1 cellular context compared by ENCODE assay signal in the genomic region with DNA sequence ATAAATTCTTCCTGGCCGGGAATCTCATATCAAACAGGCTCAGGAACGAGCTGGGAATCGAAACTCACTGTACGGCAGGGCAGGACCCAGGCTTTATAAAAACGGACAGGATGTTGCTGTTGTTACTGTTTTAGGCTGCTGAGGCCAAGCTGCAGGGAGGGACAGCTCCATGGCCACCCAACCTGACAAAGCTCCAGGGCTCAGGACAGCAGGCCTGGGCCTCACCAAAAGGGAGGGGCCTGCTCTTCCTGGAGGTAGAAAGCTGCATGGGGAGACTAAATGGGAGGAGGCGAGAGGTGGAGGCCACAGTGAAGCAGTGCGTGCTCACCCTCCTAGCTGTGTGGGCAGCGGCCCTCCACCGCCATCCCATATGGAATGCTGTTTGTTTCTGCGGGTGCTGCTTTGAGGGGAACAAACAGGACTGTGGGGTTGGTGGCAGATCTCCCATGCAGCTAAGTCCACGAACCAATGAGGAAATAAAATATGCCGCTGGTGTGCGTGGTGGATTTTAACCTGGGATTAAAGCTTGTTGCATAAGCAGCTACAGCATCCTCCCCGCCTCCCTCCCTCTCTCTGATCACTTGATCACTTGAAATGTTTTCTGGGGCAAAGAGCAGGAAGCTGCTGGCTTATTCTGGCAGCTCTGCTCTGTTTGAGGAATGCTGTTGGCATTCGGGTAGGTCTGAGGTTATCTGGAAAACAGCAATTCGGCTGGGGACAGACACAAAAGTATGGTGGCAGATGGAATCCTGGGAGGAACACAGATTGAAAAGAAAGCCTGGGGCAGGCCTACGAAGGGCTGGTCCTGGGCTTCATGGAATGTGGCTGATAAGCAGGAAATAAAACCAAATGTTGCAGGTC.
TF ChIP-seq lines count a peak whose summit lies in the region.

No MANE protein-coding gene starts in this region.

TF ChIP-seq in K562, 482 proteins besides CTCF, POLR2A, EP300 and RAD21 (continued from another document and continues in another):
- no peak for TF ChIP-seq ZNF655 (CRISPR knock-in tag; IDR thresholded peaks at IDR 0.05)
- TF ChIP-seq BMI1 (IDR thresholded peaks at IDR 0.05; ENCODE audit: low read length) = no peak
- no peak for TF ChIP-seq THRB (CRISPR knock-in tag; conservative IDR thresholded peaks at IDR 0.05)
- TF ChIP-seq NCOR1 (IDR thresholded peaks at IDR 0.05) = no peak
- TF ChIP-seq NR3C1 (CRISPR knock-in tag; IDR thresholded peaks at IDR 0.05) = no peak
- TF ChIP-seq TSC22D4 (tag; IDR thresholded peaks at IDR 0.05) = no peak
- TF ChIP-seq, protein P1, sequence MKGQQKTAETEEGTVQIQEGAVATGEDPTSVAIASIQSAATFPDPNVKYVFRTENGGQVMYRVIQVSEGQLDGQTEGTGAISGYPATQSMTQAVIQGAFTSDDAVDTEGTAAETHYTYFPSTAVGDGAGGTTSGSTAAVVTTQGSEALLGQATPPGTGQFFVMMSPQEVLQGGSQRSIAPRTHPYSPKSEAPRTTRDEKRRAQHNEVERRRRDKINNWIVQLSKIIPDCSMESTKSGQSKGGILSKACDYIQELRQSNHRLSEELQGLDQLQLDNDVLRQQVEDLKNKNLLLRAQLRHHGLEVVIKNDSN (CRISPR knock-in tag; IDR thresholded peaks at IDR 0.05) = no peak
- TF ChIP-seq, protein P2, sequence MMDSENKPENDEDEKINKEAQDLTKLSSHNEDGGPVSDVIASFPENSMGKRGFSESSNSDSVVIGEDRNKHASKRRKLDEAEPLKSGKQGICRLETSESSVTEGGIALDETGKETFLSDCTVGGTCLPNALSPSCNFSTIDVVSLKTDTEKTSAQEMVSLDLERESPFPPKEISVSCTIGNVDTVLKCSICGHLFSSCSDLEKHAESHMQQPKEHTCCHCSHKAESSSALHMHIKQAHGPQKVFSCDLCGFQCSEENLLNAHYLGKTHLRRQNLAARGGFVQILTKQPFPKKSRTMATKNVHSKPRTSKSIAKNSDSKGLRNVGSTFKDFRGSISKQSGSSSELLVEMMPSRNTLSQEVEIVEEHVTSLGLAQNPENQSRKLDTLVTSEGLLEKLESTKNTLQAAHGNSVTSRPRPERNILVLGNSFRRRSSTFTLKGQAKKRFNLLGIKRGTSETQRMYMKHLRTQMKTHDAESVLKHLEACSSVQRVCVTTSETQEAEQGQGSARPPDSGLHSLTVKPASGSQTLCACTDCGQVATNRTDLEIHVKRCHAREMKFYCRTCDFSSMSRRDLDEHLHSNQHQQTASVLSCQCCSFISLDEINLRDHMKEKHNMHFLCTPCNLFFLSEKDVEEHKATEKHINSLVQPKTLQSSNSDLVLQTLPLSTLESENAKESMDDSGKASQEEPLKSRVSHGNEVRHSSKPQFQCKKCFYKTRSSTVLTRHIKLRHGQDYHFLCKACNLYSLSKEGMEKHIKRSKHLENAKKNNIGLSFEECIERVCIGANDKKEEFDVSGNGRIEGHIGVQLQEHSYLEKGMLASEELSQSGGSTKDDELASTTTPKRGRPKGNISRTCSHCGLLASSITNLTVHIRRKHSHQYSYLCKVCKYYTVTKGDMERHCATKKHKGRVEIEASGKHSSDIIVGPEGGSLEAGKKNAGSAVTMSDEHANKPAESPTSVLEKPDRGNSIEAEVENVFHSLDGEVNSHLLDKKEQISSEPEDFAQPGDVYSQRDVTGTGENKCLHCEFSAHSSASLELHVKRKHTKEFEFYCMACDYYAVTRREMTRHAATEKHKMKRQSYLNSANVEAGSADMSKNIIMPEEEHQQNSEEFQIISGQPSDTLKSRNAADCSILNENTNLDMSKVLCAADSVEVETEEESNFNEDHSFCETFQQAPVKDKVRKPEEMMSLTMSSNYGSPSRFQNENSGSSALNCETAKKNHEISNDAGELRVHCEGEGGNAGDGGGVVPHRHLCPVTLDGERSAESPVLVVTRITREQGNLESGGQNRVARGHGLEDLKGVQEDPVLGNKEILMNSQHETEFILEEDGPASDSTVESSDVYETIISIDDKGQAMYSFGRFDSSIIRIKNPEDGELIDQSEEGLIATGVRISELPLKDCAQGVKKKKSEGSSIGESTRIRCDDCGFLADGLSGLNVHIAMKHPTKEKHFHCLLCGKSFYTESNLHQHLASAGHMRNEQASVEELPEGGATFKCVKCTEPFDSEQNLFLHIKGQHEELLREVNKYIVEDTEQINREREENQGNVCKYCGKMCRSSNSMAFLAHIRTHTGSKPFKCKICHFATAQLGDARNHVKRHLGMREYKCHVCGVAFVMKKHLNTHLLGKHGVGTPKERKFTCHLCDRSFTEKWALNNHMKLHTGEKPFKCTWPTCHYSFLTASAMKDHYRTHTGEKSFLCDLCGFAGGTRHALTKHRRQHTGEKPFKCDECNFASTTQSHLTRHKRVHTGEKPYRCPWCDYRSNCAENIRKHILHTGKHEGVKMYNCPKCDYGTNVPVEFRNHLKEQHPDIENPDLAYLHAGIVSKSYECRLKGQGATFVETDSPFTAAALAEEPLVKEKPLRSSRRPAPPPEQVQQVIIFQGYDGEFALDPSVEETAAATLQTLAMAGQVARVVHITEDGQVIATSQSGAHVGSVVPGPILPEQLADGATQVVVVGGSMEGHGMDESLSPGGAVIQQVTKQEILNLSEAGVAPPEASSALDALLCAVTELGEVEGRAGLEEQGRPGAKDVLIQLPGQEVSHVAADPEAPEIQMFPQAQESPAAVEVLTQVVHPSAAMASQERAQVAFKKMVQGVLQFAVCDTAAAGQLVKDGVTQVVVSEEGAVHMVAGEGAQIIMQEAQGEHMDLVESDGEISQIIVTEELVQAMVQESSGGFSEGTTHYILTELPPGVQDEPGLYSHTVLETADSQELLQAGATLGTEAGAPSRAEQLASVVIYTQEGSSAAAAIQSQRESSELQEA (IDR thresholded peaks at IDR 0.05; ENCODE audit: low read depth) = no peak
- no peak for TF ChIP-seq FOSL1 (tag; conservative IDR thresholded peaks at IDR 0.05)
- no peak for TF ChIP-seq DLX4 (CRISPR knock-in tag; IDR thresholded peaks at IDR 0.05)
- TF ChIP-seq, protein P3, sequence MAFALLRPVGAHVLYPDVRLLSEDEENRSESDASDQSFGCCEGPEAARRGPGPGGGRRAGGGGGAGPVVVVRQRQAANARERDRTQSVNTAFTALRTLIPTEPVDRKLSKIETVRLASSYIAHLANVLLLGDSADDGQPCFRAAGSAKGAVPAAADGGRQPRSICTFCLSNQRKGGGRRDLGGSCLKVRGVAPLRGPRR (CRISPR knock-in tag; IDR thresholded peaks at IDR 0.05) = peak; percentile 59; the same call in 1 of the 2 replicates
- no peak for TF ChIP-seq ZBTB49 (CRISPR knock-in tag; IDR thresholded peaks at IDR 0.05; ENCODE audit: borderline replicate concordance)
- no peak; the same call in 1 of the 2 replicates for TF ChIP-seq PATZ1 (CRISPR knock-in tag; IDR thresholded peaks at IDR 0.05; ENCODE audit: borderline replicate concordance)
- peak in 1 of 2 experiments; percentile 46; a peak in 1 of 4 replicates for TF ChIP-seq FOXA3 (CRISPR knock-in tag; conservative IDR thresholded peaks at IDR 0.05 in 1 of 2, IDR thresholded peaks at IDR 0.05 in 1 of 2)
- no peak for TF ChIP-seq ETV6 (IDR thresholded peaks at IDR 0.05; ENCODE audit: borderline replicate concordance in 1 of 2, low read depth in 2 of 2, low read length in 1 of 2)
- no peak for TF ChIP-seq ETV6 (CRISPR knock-in tag; IDR thresholded peaks at IDR 0.05; ENCODE audit: borderline replicate concordance)
- no peak for TF ChIP-seq FOXP4 (CRISPR knock-in tag; IDR thresholded peaks at IDR 0.05; ENCODE audit: borderline replicate concordance)
- TF ChIP-seq ZNF398 (CRISPR knock-in tag; IDR thresholded peaks at IDR 0.05) = no peak
- no peak for TF ChIP-seq U2AF1 (optimal IDR thresholded peaks at IDR 0.05; ENCODE audit: low read depth, low read length)
